18 cellular contexts compared by ENCODE assay signal in the genomic region with DNA sequence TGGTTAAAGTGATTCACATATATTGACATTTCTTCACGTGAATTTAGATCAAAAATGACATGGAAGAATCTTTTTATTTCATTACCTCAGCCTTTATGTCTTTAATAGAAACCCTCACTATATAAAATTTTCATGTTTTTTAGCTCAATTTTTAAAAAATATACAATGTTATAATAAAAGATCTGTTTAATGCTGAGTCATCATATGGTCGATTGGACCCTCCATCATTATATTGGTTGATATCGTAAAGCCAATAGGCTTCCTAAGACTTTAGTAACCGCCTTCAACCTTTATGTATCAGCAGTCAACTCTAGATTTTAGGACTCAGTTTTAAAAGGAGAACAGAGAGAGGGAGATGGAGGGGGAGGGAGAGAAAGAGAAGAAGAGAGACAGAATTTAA.
DNase-seq lines count a peak whose midpoint lies in the region; ATAC-seq, FAIRE-seq and TF ChIP-seq lines count a peak whose summit lies in the region.
"Had no signal": no experiment of that assay in that cellular context is flagged by ENCODE, and none has a peak within 500 bp of the region (broad histone marks: within the 10 kb centered on the region; RNA-seq: fewer than 3 reads in every experiment).

No MANE protein-coding gene starts in this region.

- CTCF ChIA-PET in A549 (lab: Yijun Ruan, JAX) (no interaction called here), HCT116 (lab: Charles Lee) (no interaction called here)

- DNase-seq in A549 (ENCODE audit: low read depth in 1 of 2, low spot score in 1 of 2) (no peak), HCT116 (ENCODE audit: low read depth, low spot score) (no peak), OCI-M1 (lab: John Stamatoyannopoulos, UW) (no peak)
- DNase-seq: Caco-2; CD4-positive, CD25-positive, alpha-beta regulatory T cell; CD8-positive, alpha-beta T cell; DMS153; DND-41; GM23248; H9; HFFc6 had no signal

- H3K9me3 ChIP-seq in A549 (no peaks in the 10 kb centered on the region), HCT116 (ENCODE audit: control insufficient read depth in 1 of 2, insufficient read depth in 1 of 2, low read depth in 1 of 2, low read length in 2 of 2) (no peaks in the 10 kb centered on the region)
- H3K9me3 ChIP-seq: BLaER1, Caco-2 had no signal

- H3K9ac ChIP-seq in HCT116 (ENCODE audit: low read length) = no peak overlapping the region
- H3K9ac ChIP-seq: BLaER1, GM23248 had no signal

- TF ChIP-seq CTCF in A549 (IDR thresholded peaks at IDR 0.05) = no peak
- no peak for TF ChIP-seq CTCF in HCT116 (IDR thresholded peaks at IDR 0.05 in 2 of 3, conservative IDR thresholded peaks at IDR 0.05 in 1 of 3; ENCODE audit: borderline replicate concordance in 1 of 3, insufficient read depth in 1 of 3, low read depth in 2 of 3, low read length in 2 of 3)

- ATAC-seq in A549 (no peak), HCT116 (no peak), HG03196 (IDR thresholded peaks at IDR 0.05; ENCODE audit: unreplicated experiment) (no peak), HG02870 (IDR thresholded peaks at IDR 0.05; ENCODE audit: unreplicated experiment) (no peak)
- ATAC-seq: CD8-positive, alpha-beta T cell had no signal

- no peaks in the 10 kb centered on the region for H3K27me3 ChIP-seq in HCT116 (ENCODE audit: insufficient read depth, low read length)
- H3K27me3 ChIP-seq: BLaER1 had no signal

- no TSS peak for BruUV-seq in HCT116 (replicated peaks; lab: Mats Ljungman, UMichigan)

- H3K27ac ChIP-seq in A549 = no peak overlapping the region
- no peak overlapping the region for H3K27ac ChIP-seq in HCT116 (ENCODE audit: low read depth, low read length)
- H3K27ac ChIP-seq: BLaER1, C4-2B, GM23248 had no signal

- FAIRE-seq in A549 (lab: Jason Lieb, UNC) = no peak
- peak; percentile 38 for FAIRE-seq in colon (lab: Jason Lieb, UNC)
- FAIRE-seq: G401.6, GM12892 had no signal

- intact Hi-C loops in HCT116 (cut with micrococcal nuclease) = no loop called here

- WGBS in A549 (ENCODE audit: missing lambda C conversion rate) = 56% methylated on average over 4 of the region's 4 CpGs

- TF ChIP-seq POLR2A in A549 (IDR thresholded peaks at IDR 0.05; ENCODE audit: low read length) = no peak
- no peak for TF ChIP-seq POLR2A in HCT116 (IDR thresholded peaks at IDR 0.05; ENCODE audit: borderline replicate concordance, extremely low read depth, insufficient read depth, insufficient read length)

- H2AFZ ChIP-seq in HCT116 (ENCODE audit: low read depth, low read length, poor library complexity, severe bottlenecking) = peak overlapping the region; percentile 52
- H2AFZ ChIP-seq: GM23248 had no signal

- H4K20me1 ChIP-seq in HCT116 (ENCODE audit: insufficient read depth) = no peaks in the 10 kb centered on the region
- H4K20me1 ChIP-seq: BLaER1 had no signal

- H3K36me3 ChIP-seq in HCT116 (ENCODE audit: control insufficient read depth in 1 of 2, insufficient read depth in 2 of 2, low read length in 2 of 2) = no peaks in the 10 kb centered on the region
- H3K36me3 ChIP-seq: BLaER1 had no signal

- no peaks in the 10 kb centered on the region for H3K9me2 ChIP-seq in HCT116 (ENCODE audit: insufficient read depth)

- H3K79me2 ChIP-seq in HCT116 (ENCODE audit: insufficient read depth, low read length) = no peaks in the 10 kb centered on the region

- H3K4me3 ChIP-seq in A549 (no peak overlapping the region), HCT116 (replicated peaks in 1 of 2; ENCODE audit: low read depth in 1 of 2, low read length in 2 of 2) (no peak overlapping the region)
- H3K4me3 ChIP-seq: BLaER1, GM23248 had no signal

- RAD21 ChIA-PET in HCT116 (lab: Charles Lee; ENCODE audit: low non-redundant PET in 1 of 2, low total read pairs in 2 of 2, uncharacterized antibody in 2 of 2, unreplicated experiment in 2 of 2) = no interaction called here

- H3K4me2 ChIP-seq in A549 (no peak overlapping the region), HCT116 (ENCODE audit: low read length) (no peak overlapping the region)
- H3K4me2 ChIP-seq: BLaER1 had no signal

- TF ChIP-seq RAD21 in A549 (conservative IDR thresholded peaks at IDR 0.05 in 1 of 2, IDR thresholded peaks at IDR 0.05 in 1 of 2) (no peak), HCT116 (IDR thresholded peaks at IDR 0.05; ENCODE audit: low read depth) (no peak)

- POLR2A ChIA-PET in A549 (lab: Yijun Ruan, JAX) = no interaction called here
- POLR2A ChIA-PET in HCT116 (lab: Charles Lee) = no interaction called here

- H3K4me1 ChIP-seq in A549 (no peaks in the 10 kb centered on the region), HCT116 (ENCODE audit: control insufficient read depth in 1 of 2, insufficient read depth in 2 of 2, low read length in 2 of 2) (no peaks in the 10 kb centered on the region)
- H3K4me1 ChIP-seq: BLaER1, Caco-2 had no signal

- no peak for TF ChIP-seq EP300 in A549 (IDR thresholded peaks at IDR 0.05)

TF ChIP-seq in A549, 52 proteins besides CTCF, POLR2A, EP300 and RAD21:
- TF ChIP-seq TFCP2L1 (CRISPR knock-in tag; IDR thresholded peaks at IDR 0.05) = no peak
- TF ChIP-seq MAFK (IDR thresholded peaks at IDR 0.05; ENCODE audit: partially characterized antibody) = peak; percentile 96
- TF ChIP-seq NFE2L2 (conservative IDR thresholded peaks at IDR 0.05; ENCODE audit: low read length) = peak; percentile 46; the same call in 1 of the 2 replicates
- no peak for TF ChIP-seq JUNB (IDR thresholded peaks at IDR 0.05)

TF ChIP-seq in HCT116, 20 proteins besides CTCF, POLR2A, EP300 and RAD21:
- no peak for TF ChIP-seq YY1 (IDR thresholded peaks at IDR 0.05; ENCODE audit: extremely low read depth, insufficient replicate concordance, low read depth, low read length)
- TF ChIP-seq, protein P1, sequence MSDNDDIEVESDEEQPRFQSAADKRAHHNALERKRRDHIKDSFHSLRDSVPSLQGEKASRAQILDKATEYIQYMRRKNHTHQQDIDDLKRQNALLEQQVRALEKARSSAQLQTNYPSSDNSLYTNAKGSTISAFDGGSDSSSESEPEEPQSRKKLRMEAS (IDR thresholded peaks at IDR 0.05) = no peak
- no peak for TF ChIP-seq CBX3 (IDR thresholded peaks at IDR 0.05; ENCODE audit: low read depth)
- TF ChIP-seq SP1 (IDR thresholded peaks at IDR 0.05; ENCODE audit: low read depth) = no peak
TF ChIP-seq in HCT116: peak in this region for 0.
